In the genomic region with DNA sequence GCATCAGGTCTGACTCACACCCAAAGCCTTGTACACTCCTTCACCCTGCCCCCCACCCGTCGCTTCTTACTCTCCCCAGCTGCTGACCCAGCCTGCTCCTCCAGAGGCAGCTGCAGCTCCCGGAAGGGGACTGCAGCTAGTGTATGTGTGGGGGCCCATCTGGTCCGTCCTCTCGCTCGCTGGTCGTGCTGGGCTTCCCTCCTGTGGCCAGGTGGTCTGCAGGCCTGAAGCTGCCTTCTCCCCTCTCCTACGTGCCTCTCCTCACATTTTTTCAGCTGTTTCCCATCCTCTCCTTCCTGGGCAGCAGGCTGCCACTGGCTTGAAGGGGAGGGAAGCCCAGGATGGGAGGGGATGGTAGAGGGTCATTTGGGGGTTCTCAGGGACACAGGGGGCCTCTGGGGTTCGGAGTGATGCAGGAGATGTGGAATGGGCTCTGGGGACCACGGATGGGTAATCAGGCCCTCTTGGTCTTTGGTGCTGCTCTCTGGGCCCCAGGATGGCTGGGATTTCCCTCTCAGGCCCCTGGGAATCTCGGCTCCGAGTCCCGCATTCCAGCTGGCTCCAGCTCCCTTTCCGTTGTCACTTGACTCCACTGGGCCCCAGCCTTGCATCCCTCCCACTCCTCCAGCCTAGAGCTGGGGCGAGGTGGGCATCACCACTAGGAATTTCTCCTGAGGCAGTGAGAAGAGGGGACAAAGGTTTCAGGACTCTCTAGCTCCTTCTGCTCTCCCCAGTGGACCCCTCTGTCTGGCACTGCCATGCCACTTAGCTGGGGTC, we compare ENCODE assay signal across 10 cellular contexts. TPM values are rescaled to one million over a fixed set of nuclear protein-coding genes. Genes with fewer than 3 reads are reported as not detected.
DNase-seq lines count a peak whose midpoint lies in the region; ATAC-seq and TF ChIP-seq lines count a peak whose summit lies in the region.
"Had no signal": no experiment of that assay in that cellular context is flagged by ENCODE, and none has a peak within 500 bp of the region (broad histone marks: within the 10 kb centered on the region; RNA-seq: fewer than 3 reads in every experiment).

No MANE protein-coding gene starts in this region.

- DNase-seq in NCI-H82 (lab: John Stamatoyannopoulos, UW) = peak; percentile 76
- DNase-seq in epithelial cell of proximal tubule (ENCODE audit: low read depth) = no peak
- DNase-seq in neural crest cell (ENCODE audit: low read depth, low spot score) = no peak
- DNase-seq in activated CD4-positive, alpha-beta T cell treated with anti-CD3 and anti-CD28 coated beads for 48 hours = no peak
- DNase-seq: activated CD8-positive, alpha-beta memory T cell treated with anti-CD3 and anti-CD28 coated beads, Interleukin-2, amount 50 U/mL, for 4 hours had no signal

- no peaks in the 10 kb centered on the region for H3K36me3 ChIP-seq in BLaER1 treated with 17β-estradiol and CSF1 and Interleukin-3, amounts not matched to agents 10 nM and 100 nM

- peaks cover 0 to 21% (median 13%) of the 10 kb centered on the region in 11 experiments; a peak in 9 of 22 replicates for H4K20me1 ChIP-seq in BLaER1 treated with 17β-estradiol and CSF1 and Interleukin-3, amounts not matched to agents 10 nM and 100 nM

- ATAC-seq in GM18867 (IDR thresholded peaks at IDR 0.05; ENCODE audit: unreplicated experiment) (no peak), HG03432 (IDR thresholded peaks at IDR 0.05; ENCODE audit: unreplicated experiment) (no peak), HG03439 (IDR thresholded peaks at IDR 0.05; ENCODE audit: unreplicated experiment) (no peak)

- H3K9me3 Mint-ChIP-seq in neural crest cell = no peaks in the 10 kb centered on the region

- peak overlapping the region in 8 of 11 experiments; percentile 11 to 78 (median 48); a peak in 14 of 22 replicates for H3K27ac ChIP-seq in BLaER1 treated with 17β-estradiol and CSF1 and Interleukin-3, amounts not matched to agents 10 nM and 100 nM

- H3K4me2 ChIP-seq in BLaER1 treated with 17β-estradiol and CSF1 and Interleukin-3, amounts not matched to agents 10 nM and 100 nM = peak overlapping the region; percentile 88 to 100 (median 97)

- H3K9me3 ChIP-seq in BLaER1 treated with 17β-estradiol and CSF1 and Interleukin-3, amounts not matched to agents 10 nM and 100 nM (replicated peaks in 1 of 11) = no peaks in the 10 kb centered on the region

- H3K27ac Mint-ChIP-seq in neural crest cell (ENCODE audit: unreplicated experiment) = peak overlapping the region; percentile 97

- peaks cover 80% of the 10 kb centered on the region for H3K4me1 Mint-ChIP-seq in neural crest cell

- no peaks in the 10 kb centered on the region for H3K27me3 Mint-ChIP-seq in neural crest cell (ENCODE audit: low read depth)

- H3K4me3 Mint-ChIP-seq in neural crest cell = peak overlapping the region; percentile 96

- no peak for TF ChIP-seq CTCF in epithelial cell of proximal tubule (conservative IDR thresholded peaks at IDR 0.05; ENCODE audit: low read depth, low read length)
- no peak for TF ChIP-seq CTCF in neural crest cell (conservative IDR thresholded peaks at IDR 0.05)

- H3K4me1 ChIP-seq in BLaER1 treated with 17β-estradiol and CSF1 and Interleukin-3, amounts not matched to agents 10 nM and 100 nM = peaks cover 58 to 93% (median 88%) of the 10 kb centered on the region in 10 experiments

- H3K36me3 Mint-ChIP-seq in neural crest cell (ENCODE audit: low read depth) = no peaks in the 10 kb centered on the region

- H3K4me3 ChIP-seq in BLaER1 treated with 17β-estradiol and CSF1 and Interleukin-3, amounts not matched to agents 10 nM and 100 nM = peak overlapping the region in 3 of 10 experiments; percentile 10 to 70 (median 37); a peak in 4 of 20 replicates
- peak overlapping the region; percentile 62 for H3K4me3 ChIP-seq in epithelial cell of proximal tubule (ENCODE audit: low read depth, low read length)

- no peaks in the 10 kb centered on the region for H3K27me3 ChIP-seq in BLaER1 treated with 17β-estradiol and CSF1 and Interleukin-3, amounts not matched to agents 10 nM and 100 nM

- H3K9ac ChIP-seq in BLaER1 treated with 17β-estradiol and CSF1 and Interleukin-3, amounts not matched to agents 10 nM and 100 nM = peak overlapping the region in 10 of 11 experiments; percentile 8 to 84 (median 35); a peak in 11 of 22 replicates

RNA-seq across cellular contexts. Expression of a gene that starts 2.1 kb away (rescaled TPM):
- total RNA-seq in epithelial cell of proximal tubule (72.0 and 128 TPM in 2 replicates), neural crest cell (160 and 178 TPM in 2 replicates)

RNA-seq across cellular contexts. Expression of a gene that starts 25.8 kb away (rescaled TPM):
- 15.0 and 19.1 TPM in 2 replicates for total RNA-seq in epithelial cell of proximal tubule
- 72.6 and 78.5 TPM in 2 replicates for total RNA-seq in neural crest cell

RNA-seq across cellular contexts. Expression of a gene that starts 31.9 kb away (rescaled TPM):
- total RNA-seq in epithelial cell of proximal tubule (28.1 and 48.5 TPM in 2 replicates), neural crest cell (61.3 and 68.2 TPM in 2 replicates)

RNA-seq across cellular contexts. Expression of a gene that starts 49.8 kb away (rescaled TPM):
- 8.2 and 8.7 TPM in 2 replicates for total RNA-seq in epithelial cell of proximal tubule
- total RNA-seq in neural crest cell = not detected in 2 replicates
- total RNA-seq: pulmonary artery endothelial cell had no signal

RNA-seq across cellular contexts. Expression of a gene that starts 58.6 kb away (rescaled TPM):
- total RNA-seq in epithelial cell of proximal tubule (under 0.01 and 0.07 TPM in 2 replicates), neural crest cell (not detected in 2 replicates)
- total RNA-seq: pulmonary artery endothelial cell had no signal
